25 cellular contexts compared by ENCODE assay signal in genomic region chr1:45972621-45973020, GRCh38.
DNase-seq lines count a peak whose midpoint lies in the region; ATAC-seq and TF ChIP-seq lines count a peak whose summit lies in the region.
"Had no signal": no experiment of that assay in that cellular context is flagged by ENCODE, and none has a peak within 500 bp of the region (broad histone marks: within the 10 kb centered on the region; RNA-seq: fewer than 3 reads in every experiment).

No MANE protein-coding gene starts in this region.

- ATAC-seq in HG02588 (IDR thresholded peaks at IDR 0.05; ENCODE audit: unreplicated experiment): no peak
- ATAC-seq: A549; CD8-positive, alpha-beta T cell had no signal

- H3K36me3 ChIP-seq in esophagus muscularis mucosa: peaks cover 0 to 15% (median 4%) of the 10 kb centered on the region in 4 donors
- H3K36me3 ChIP-seq in muscle layer of duodenum (ENCODE audit: control insufficient read depth in 1 of 2, insufficient read depth in 2 of 2, low read length in 2 of 2): no peaks in the 10 kb centered on the region
- H3K36me3 ChIP-seq: HAP-1 had no signal

- H3K9me3 ChIP-seq in esophagus muscularis mucosa: no peaks in the 10 kb centered on the region
- no peaks in the 10 kb centered on the region for H3K9me3 ChIP-seq in muscle layer of duodenum (ENCODE audit: control insufficient read depth in 1 of 2, low read length in 2 of 2)
- H3K9me3 ChIP-seq: A549, HAP-1 had no signal

- no peaks in the 10 kb centered on the region for H3K27me3 ChIP-seq in esophagus muscularis mucosa
- no peaks in the 10 kb centered on the region for H3K27me3 ChIP-seq in muscle layer of duodenum (ENCODE audit: low read depth, low read length)
- H3K27me3 ChIP-seq: BLaER1 treated with 17β-estradiol and CSF1 and Interleukin-3, amounts not matched to agents 10 nM and 100 nM had no signal

- peak overlapping the region in 3 of 4 donors; percentile 37 to 86 (median 84) for H3K27ac ChIP-seq in esophagus muscularis mucosa (replicated peaks in 1 of 4)
- H3K27ac ChIP-seq in muscle layer of duodenum (ENCODE audit: low read length): peak overlapping the region; percentile 46
- H3K27ac ChIP-seq: A549; BLaER1 treated with 17β-estradiol and CSF1 and Interleukin-3, amounts not matched to agents 10 nM and 100 nM; SK-N-MC had no signal

- H3K4me3 ChIP-seq in esophagus muscularis mucosa (no peak overlapping the region), muscle layer of duodenum (ENCODE audit: low read depth in 1 of 2, low read length in 2 of 2) (no peak overlapping the region)
- H3K4me3 ChIP-seq: A549; BLaER1 treated with 17β-estradiol and CSF1 and Interleukin-3, amounts not matched to agents 10 nM and 100 nM; HAP-1; SK-N-MC had no signal

- DNase-seq in LoVo (ENCODE audit: low spot score): peak; percentile 44
- DNase-seq in esophagus muscularis mucosa (ENCODE audit: extremely low spot score): no peak
- DNase-seq in Kasumi-1 (lab: John Stamatoyannopoulos, UW): no peak
- no peak for DNase-seq in islet precursor cell
- no peak for DNase-seq in DMS79 (lab: John Stamatoyannopoulos, UW)
- DNase-seq: CD8-positive, alpha-beta T cell; DMS 273 treated with DMSO at 0.1 percent for 48 hours; DMS79 treated with DMSO at 0.1 percent for 48 hours; GOT3; HFFc6; KBM-7; MM.1S; NCI-H1694 treated with DMSO at 0.1 percent for 48 hours; NCI-H2081 treated with DMSO at 0.1 percent for 48 hours; NCI-H2171; NCI-H226; NCI-H510A; NCI-H69; SIG-M5 had no signal

- no peak for TF ChIP-seq EP300 in esophagus muscularis mucosa (IDR thresholded peaks at IDR 0.05)

- 94% methylated on average over 2 of the region's 2 CpGs for WGBS in esophagus muscularis mucosa

- no peak for TF ChIP-seq POLR2A in esophagus muscularis mucosa (IDR thresholded peaks at IDR 0.05; ENCODE audit: low read depth)

- peaks cover 5 to 50% (median 34%) of the 10 kb centered on the region in 4 donors for H3K4me1 ChIP-seq in esophagus muscularis mucosa
- H3K4me1 ChIP-seq in muscle layer of duodenum (ENCODE audit: control insufficient read depth in 1 of 2, insufficient read depth in 2 of 2, low read length in 2 of 2): peaks cover 0 to 4% of the 10 kb centered on the region in 2 donors
- H3K4me1 ChIP-seq: HAP-1 had no signal

- no peak for TF ChIP-seq CTCF in esophagus muscularis mucosa (IDR thresholded peaks at IDR 0.05)

- intact Hi-C loops in esophagus muscularis mucosa (cut with DNase I): no loop called here
